Comparison of ENCODE assay signal across 9 cellular contexts in the genomic region with DNA sequence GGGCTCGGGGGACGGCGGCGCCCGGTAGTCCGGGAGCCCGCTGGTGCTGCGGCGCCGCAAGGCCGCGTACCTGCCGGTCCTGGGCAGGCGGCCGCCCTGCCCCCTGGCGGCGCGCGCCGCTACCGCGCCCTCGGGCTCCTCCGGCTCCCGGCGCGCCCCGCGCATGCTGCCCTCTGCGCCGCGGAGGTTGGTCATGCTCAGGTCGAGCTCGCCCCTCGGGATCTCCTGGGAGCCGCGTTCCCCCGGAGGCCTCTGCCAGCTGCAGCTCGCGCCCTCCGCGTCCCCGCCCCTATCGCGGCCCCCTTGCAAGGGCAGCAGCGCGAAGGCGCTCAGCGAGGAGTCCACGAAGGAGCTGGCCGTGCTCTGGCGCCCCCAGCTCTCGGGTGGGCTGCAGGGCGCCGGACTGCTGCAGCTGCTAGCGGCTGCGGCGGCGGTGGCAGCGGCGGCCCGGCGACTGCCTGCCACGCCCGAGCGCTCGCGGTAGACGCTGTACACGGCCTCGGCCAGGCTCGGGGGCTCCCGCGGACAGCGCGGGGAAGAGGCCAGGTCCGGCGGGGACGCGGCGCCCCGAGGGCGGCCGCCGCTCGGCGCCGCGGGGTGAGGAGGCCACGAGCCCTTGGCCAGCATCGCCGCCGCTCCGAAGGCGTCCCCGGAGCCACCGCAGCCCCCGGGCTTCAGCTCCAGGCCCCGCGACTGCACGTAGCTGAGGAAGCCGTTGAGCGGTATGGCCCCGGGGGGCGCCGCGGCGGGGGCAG. TPM values are rescaled to one million over a fixed set of nuclear protein-coding genes. Genes with fewer than 3 reads are reported as not detected.
DNase-seq lines count a peak whose midpoint lies in the region; ATAC-seq and TF ChIP-seq lines count a peak whose summit lies in the region.
"Had no signal": no experiment of that assay in that cellular context is flagged by ENCODE, and none has a peak within 500 bp of the region (broad histone marks: within the 10 kb centered on the region; RNA-seq: fewer than 3 reads in every experiment).

No MANE protein-coding gene starts in this region.

- H3K4me1 ChIP-seq in Karpas-422 (ENCODE audit: low read length): 0 out of 2 replicates have a peak, but pooled peaks cover 3% of the 10 kb centered on the region
- H3K4me1 ChIP-seq in mammary epithelial cell (ENCODE audit: insufficient read depth, low read length): no peaks in the 10 kb centered on the region
- peaks cover 4 to 24% of the 10 kb centered on the region in 2 donors for H3K4me1 ChIP-seq in left lung

- H3K9me2 ChIP-seq in Karpas-422 (replicated peaks; ENCODE audit: insufficient read depth, low read length): no peaks in the 10 kb centered on the region

- CTCF ChIA-PET in mammary epithelial cell (lab: Charles Lee; ENCODE audit: low non-redundant PET): interaction anchor here (0.7 kb wide), 1 partner anchor 851 kb away, joined by 3 read pairs; no protein-coding TSS in a partner anchor

- DNase-seq in GM12865 (ENCODE audit: low read depth) (peak; percentile 65), Karpas-422 (peak; percentile 57), mammary epithelial cell (no peak), left lung (peak; percentile 33 to 84), SW480 (ENCODE audit: low spot score) (no peak), NCI-H446 treated with DMSO at 0.1 percent for 48 hours (lab: John Stamatoyannopoulos, UW) (no peak)
- DNase-seq in stimulated activated CD8-positive, alpha-beta memory T cell treated with anti-CD3 and anti-CD28 coated beads, Interleukin-4, amount 100 ng/mL, for 24 hours (ENCODE audit: low read depth): peak; percentile 29

- BruUV-seq in mammary epithelial cell (replicated peaks; lab: Mats Ljungman, UMichigan): no TSS peak

- in situ Hi-C loops in mammary epithelial cell (cut with MboI; ENCODE audit: low sequenced_read_pairs in 2 of 2): loop anchor here in 1 of 2 donors (25.0 kb wide), 1 partner anchor 997 kb away; no protein-coding TSS in a partner anchor

- H3K9me3 ChIP-seq in Karpas-422 (ENCODE audit: low read length): no peaks in the 10 kb centered on the region
- H3K9me3 ChIP-seq in mammary epithelial cell (replicated peaks; ENCODE audit: insufficient read depth, low read length): no peaks in the 10 kb centered on the region
- H3K9me3 ChIP-seq in left lung: no peaks in the 10 kb centered on the region

- H3K36me3 ChIP-seq in Karpas-422 (ENCODE audit: insufficient read depth, low read length) (no peaks in the 10 kb centered on the region), mammary epithelial cell (ENCODE audit: insufficient read depth, low read length) (no peaks in the 10 kb centered on the region), left lung (no peaks in the 10 kb centered on the region)

- H3K9ac ChIP-seq in Karpas-422 (ENCODE audit: low read length) (no peak overlapping the region), mammary epithelial cell (ENCODE audit: insufficient read depth, low read length) (no peak overlapping the region)

- no peak overlapping the region for H3K27ac ChIP-seq in Karpas-422 (ENCODE audit: low read length)
- H3K27ac ChIP-seq in mammary epithelial cell (ENCODE audit: insufficient read depth, low read depth, low read length): no peak overlapping the region
- no peak overlapping the region for H3K27ac ChIP-seq in left lung

- H3K4me2 ChIP-seq in Karpas-422 (ENCODE audit: low read depth, low read length, poor library complexity, severe bottlenecking) (peak overlapping the region; percentile 17), mammary epithelial cell (ENCODE audit: insufficient read depth, low read depth, low read length) (peak overlapping the region; percentile 54)

- intact Hi-C loops in mammary epithelial cell (cut with micrococcal nuclease) (no loop called here), left lung (cut with DNase I) (no loop called here)

- H4K20me1 ChIP-seq in Karpas-422 (ENCODE audit: insufficient read depth, low read depth, low read length) (no peaks in the 10 kb centered on the region), mammary epithelial cell (ENCODE audit: insufficient read depth, low read length) (no peaks in the 10 kb centered on the region)

- H3K4me3 ChIP-seq in GM12865 (ENCODE audit: low read depth, low read length) (peak overlapping the region; percentile 47), Karpas-422 (ENCODE audit: low read length) (no peak overlapping the region), mammary epithelial cell (replicated peaks in 1 of 3; ENCODE audit: insufficient read depth in 1 of 3, low read depth in 2 of 3, low read length in 3 of 3) (no peak overlapping the region), left lung (peak overlapping the region; percentile 19 to 38)

- dilution Hi-C loops in mammary epithelial cell (cut with HindIII; ENCODE audit: low sequenced_read_pairs): no loop called here

- H3K27me3 ChIP-seq in Karpas-422 (ENCODE audit: low read length) (no peaks in the 10 kb centered on the region), mammary epithelial cell (ENCODE audit: insufficient read depth, low read length) (peaks cover 19% of the 10 kb centered on the region), left lung (peaks cover 50 to 97% of the 10 kb centered on the region in 2 donors)

- ATAC-seq in GM21529 (IDR thresholded peaks at IDR 0.05; ENCODE audit: unreplicated experiment) (peak; percentile 77), left lung (peak; percentile 96)

- H2AFZ ChIP-seq in Karpas-422 (ENCODE audit: low read length): no peak overlapping the region
- peak overlapping the region; percentile 33 for H2AFZ ChIP-seq in mammary epithelial cell (ENCODE audit: low read depth, low read length)

- TF ChIP-seq CTCF in GM12865 (IDR thresholded peaks at IDR 0.05; ENCODE audit: insufficient read depth, low read depth, low read length, missing control alignments): peak; percentile 77
- peak in 1 of 2 donors; percentile 13 for TF ChIP-seq CTCF in mammary epithelial cell (conservative IDR thresholded peaks at IDR 0.05 in 1 of 2, IDR thresholded peaks at IDR 0.05 in 1 of 2; ENCODE audit: extremely low read depth in 1 of 2, insufficient read depth in 1 of 2, low read depth in 1 of 2, low read length in 2 of 2)
- TF ChIP-seq CTCF in left lung (IDR thresholded peaks at IDR 0.05): peak; percentile 54

- H3K79me2 ChIP-seq in Karpas-422 (ENCODE audit: low read length): no peaks in the 10 kb centered on the region
- H3K79me2 ChIP-seq in mammary epithelial cell (ENCODE audit: insufficient read depth, low read length): no peaks in the 10 kb centered on the region

- WGBS in mammary epithelial cell (ENCODE audit: low coverage, missing lambda C conversion rate): 30% methylated on average over 2 of the region's 108 CpGs

RNA-seq across cellular contexts. Expression of gene TMEM200C, which starts 4.5 kb away (rescaled TPM):
- not detected in 2 replicates for total RNA-seq in Karpas-422 (2014; rRNA removed; shearing (Covaris generic); ENCODE audit: low replicate concordance)
- total RNA-seq in mammary epithelial cell (1 to 10 TPM in 1 of 2 donors, not detected in 1; 1.7 TPM), left lung (1 to 10 TPM in 1 of 2 donors, under 1 TPM in 1; 0.79 to 1.9 TPM)
- polyA plus RNA-seq in mammary epithelial cell: not detected
- not detected for polyA minus RNA-seq in mammary epithelial cell
- polyA plus RNA-seq: IgD-negative memory B cell had no signal

Comparison
In these comparisons a context has a peak if more than half of its experiments do, and no peak if none do; other contexts are left out.
1. DNase-seq: peak in GM12865 (single experiment), Karpas-422 (single experiment), left lung (2 of 2) and stimulated activated CD8-positive, alpha-beta memory T cell treated with anti-CD3 and anti-CD28 coated beads, Interleukin-4, amount 100 ng/mL, for 24 hours (single experiment); none in mammary epithelial cell (single experiment), SW480 (single experiment) and NCI-H446 treated with DMSO at 0.1 percent for 48 hours (single experiment).
2. H3K4me3 ChIP-seq: peak in GM12865 (single experiment) and left lung (2 of 2); none in Karpas-422 (single experiment) and mammary epithelial cell (0 of 3).